ENCODE assay signal across 8 cellular contexts in the genomic region with DNA sequence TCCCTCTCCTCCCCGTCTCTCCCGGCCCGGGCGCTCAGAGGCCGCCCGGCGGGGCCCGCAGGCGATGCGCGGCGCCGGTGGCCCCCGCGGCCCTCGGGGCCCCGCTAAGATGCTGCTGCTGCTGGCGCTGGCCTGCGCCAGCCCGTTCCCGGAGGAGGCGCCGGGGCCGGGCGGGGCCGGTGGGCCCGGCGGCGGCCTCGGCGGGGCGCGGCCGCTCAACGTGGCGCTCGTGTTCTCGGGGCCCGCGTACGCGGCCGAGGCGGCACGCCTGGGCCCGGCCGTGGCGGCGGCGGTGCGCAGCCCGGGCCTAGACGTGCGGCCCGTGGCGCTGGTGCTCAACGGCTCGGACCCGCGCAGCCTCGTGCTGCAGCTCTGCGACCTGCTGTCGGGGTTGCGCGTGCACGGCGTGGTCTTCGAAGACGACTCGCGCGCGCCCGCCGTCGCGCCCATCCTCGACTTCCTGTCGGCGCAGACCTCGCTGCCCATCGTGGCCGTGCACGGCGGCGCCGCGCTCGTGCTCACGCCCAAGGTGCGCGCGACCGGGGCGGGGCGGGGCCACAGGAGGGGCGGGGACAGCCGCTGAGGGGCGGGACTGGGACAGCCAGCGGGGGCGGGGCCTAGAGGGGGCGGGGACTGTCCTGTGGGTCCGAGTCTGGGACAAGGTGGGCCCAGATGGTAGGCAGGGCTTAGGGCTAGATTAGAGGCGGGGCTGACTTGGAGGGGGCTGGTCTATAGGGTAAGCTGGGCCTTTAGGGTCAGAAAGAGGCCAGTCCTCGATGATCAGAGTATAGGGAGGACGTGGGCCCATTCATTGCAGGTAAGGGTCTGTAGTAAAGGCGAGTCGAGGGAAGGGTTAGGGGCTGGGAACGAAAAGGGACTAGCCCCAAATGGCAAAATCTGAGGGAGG. TPM values are rescaled to one million over a fixed set of nuclear protein-coding genes. Genes with fewer than 3 reads are reported as not detected.
DNase-seq lines count a peak whose midpoint lies in the region; ATAC-seq and TF ChIP-seq lines count a peak whose summit lies in the region.

No MANE protein-coding gene starts in this region.

- peak overlapping the region; percentile 35 for H3K27ac ChIP-seq in CD8-positive, alpha-beta T cell (ENCODE audit: low read depth, low read length)

- intact Hi-C loops in CD8-positive, alpha-beta T cell (cut with DNase I, micrococcal nuclease) = loop anchor here (1.0 to 10.0 kb wide), 12 partner anchors 7 to 1144 kb away; a partner anchor contains a TSS

- H3K27me3 ChIP-seq in CD8-positive, alpha-beta T cell (ENCODE audit: insufficient read depth, low read length) = peaks cover 20% of the 10 kb centered on the region

- CTCF ChIA-PET in CD8-positive, alpha-beta T cell (lab: Charles Lee) = no interaction called here
- CTCF ChIA-PET in WTC11 (lab: Charles Lee) = interaction anchor here (0.6 to 1.4 kb wide), 3 partner anchors 16 to 47 kb away, joined by 3 to 5 read pairs (median 3); no protein-coding TSS in a partner anchor

- H3K4me1 ChIP-seq in CD8-positive, alpha-beta T cell (ENCODE audit: insufficient read depth, low read length) = peaks cover 43% of the 10 kb centered on the region

- H3K27ac Mint-ChIP-seq in CD8-positive, alpha-beta T cell = peak overlapping the region; percentile 81
- peak overlapping the region; percentile 100 for H3K27ac Mint-ChIP-seq in WTC11

- peaks cover 36% of the 10 kb centered on the region for H3K4me1 Mint-ChIP-seq in CD8-positive, alpha-beta T cell (ENCODE audit: low read depth)
- H3K4me1 Mint-ChIP-seq in WTC11 = peaks cover 72% of the 10 kb centered on the region

- peaks cover 2% of the 10 kb centered on the region for H3K9me3 Mint-ChIP-seq in CD8-positive, alpha-beta T cell
- H3K9me3 Mint-ChIP-seq in WTC11 = no peaks in the 10 kb centered on the region

- peaks cover 22% of the 10 kb centered on the region for H3K27me3 Mint-ChIP-seq in CD8-positive, alpha-beta T cell (ENCODE audit: low read depth)
- H3K27me3 Mint-ChIP-seq in WTC11 (ENCODE audit: low read depth) = peaks cover 44% of the 10 kb centered on the region

- POLR2A ChIA-PET in CD8-positive, alpha-beta T cell (lab: Charles Lee) = interaction anchor here (1.5 kb wide), 1 partner anchor 35 kb away, joined by 4 read pairs; a partner anchor contains a TSS
- POLR2A ChIA-PET in WTC11 (lab: Charles Lee) = interaction anchor here (0.6 to 1.5 kb wide), 4 partner anchors 16 to 534 kb away, joined by 3 to 5 read pairs (median 3); no protein-coding TSS in a partner anchor

- peak; percentile 73 to 90 (median 84) for DNase-seq in CD8-positive, alpha-beta T cell
- DNase-seq in NCI-H146 treated with DMSO at 0.1 percent for 48 hours (lab: John Stamatoyannopoulos, UW; ENCODE audit: unreplicated experiment) (peak; percentile 88), WTC11 (ENCODE audit: low spot score) (peak; percentile 98), cardiac fibroblast (ENCODE audit: low read depth in 2 of 2) (peak; percentile 83 to 90), kidney tubule cell (ENCODE audit: low spot score) (peak; percentile 57), dedifferentiated amniotic fluid mesenchymal stem cell (ENCODE audit: extremely low spot score) (no peak)
- peak; percentile 80 for DNase-seq in stimulated activated CD4-positive, alpha-beta T cell treated with anti-CD3 and anti-CD28 coated beads, Interleukin-4, amount 100 ng/mL, for 24 hours

- H3K36me3 Mint-ChIP-seq in CD8-positive, alpha-beta T cell = no peaks in the 10 kb centered on the region
- H3K36me3 Mint-ChIP-seq in WTC11 = no peaks in the 10 kb centered on the region

- peak; percentile 77 for ATAC-seq in CD8-positive, alpha-beta T cell
- peak; percentile 52 for ATAC-seq in GM21529 (IDR thresholded peaks at IDR 0.05; ENCODE audit: unreplicated experiment)
- ATAC-seq in WTC11 = peak; percentile 74

- H3K4me3 Mint-ChIP-seq in CD8-positive, alpha-beta T cell = peak overlapping the region; percentile 85
- peak overlapping the region; percentile 92 for H3K4me3 Mint-ChIP-seq in WTC11

- H3K9me3 ChIP-seq in CD8-positive, alpha-beta T cell (ENCODE audit: low read length) = no peaks in the 10 kb centered on the region

- H3K4me3 ChIP-seq in CD8-positive, alpha-beta T cell (ENCODE audit: low read depth, low read length) = peak overlapping the region; percentile 45
- peak overlapping the region; percentile 52 to 56 for H3K4me3 ChIP-seq in cardiac fibroblast (replicated peaks in 1 of 2; ENCODE audit: low read depth in 2 of 2, low read length in 2 of 2)

- TF ChIP-seq CTCF in CD8-positive, alpha-beta T cell (IDR thresholded peaks at IDR 0.05) = no peak
- no peak for TF ChIP-seq CTCF in WTC11 (IDR thresholded peaks at IDR 0.05)
- TF ChIP-seq CTCF in cardiac fibroblast (IDR thresholded peaks at IDR 0.05; ENCODE audit: low read depth, low read length) = no peak

- H3K36me3 ChIP-seq in CD8-positive, alpha-beta T cell (ENCODE audit: insufficient read depth, low read length) = no peaks in the 10 kb centered on the region

TF ChIP-seq in WTC11, 78 proteins besides CTCF, POLR2A, EP300 and RAD21 (continues in another document):
- TF ChIP-seq FOXP1 (CRISPR knock-in tag; IDR thresholded peaks at IDR 0.05; ENCODE audit: borderline replicate concordance) (peak; percentile 95), ELF4 (CRISPR knock-in tag; IDR thresholded peaks at IDR 0.05; ENCODE audit: low read depth) (peak; percentile 62; the same call in 1 of the 2 replicates), ETV6 (CRISPR knock-in tag; IDR thresholded peaks at IDR 0.05) (peak; percentile 62; the same call in 1 of the 2 replicates), CREM (CRISPR knock-in tag; IDR thresholded peaks at IDR 0.05) (peak; percentile 33; the same call in 1 of the 2 replicates), CBFB (CRISPR knock-in tag; IDR thresholded peaks at IDR 0.05; ENCODE audit: low read depth) (no peak), ZNF232 (CRISPR knock-in tag; IDR thresholded peaks at IDR 0.05) (0 out of 2 replicates have a peak, but pooled peaks have one; percentile 74)
- TF ChIP-seq, protein P1, sequence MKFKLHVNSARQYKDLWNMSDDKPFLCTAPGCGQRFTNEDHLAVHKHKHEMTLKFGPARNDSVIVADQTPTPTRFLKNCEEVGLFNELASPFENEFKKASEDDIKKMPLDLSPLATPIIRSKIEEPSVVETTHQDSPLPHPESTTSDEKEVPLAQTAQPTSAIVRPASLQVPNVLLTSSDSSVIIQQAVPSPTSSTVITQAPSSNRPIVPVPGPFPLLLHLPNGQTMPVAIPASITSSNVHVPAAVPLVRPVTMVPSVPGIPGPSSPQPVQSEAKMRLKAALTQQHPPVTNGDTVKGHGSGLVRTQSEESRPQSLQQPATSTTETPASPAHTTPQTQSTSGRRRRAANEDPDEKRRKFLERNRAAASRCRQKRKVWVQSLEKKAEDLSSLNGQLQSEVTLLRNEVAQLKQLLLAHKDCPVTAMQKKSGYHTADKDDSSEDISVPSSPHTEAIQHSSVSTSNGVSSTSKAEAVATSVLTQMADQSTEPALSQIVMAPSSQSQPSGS (CRISPR knock-in tag; IDR thresholded peaks at IDR 0.05; ENCODE audit: borderline replicate concordance, low read depth) = no peak
- TF ChIP-seq, protein P2, sequence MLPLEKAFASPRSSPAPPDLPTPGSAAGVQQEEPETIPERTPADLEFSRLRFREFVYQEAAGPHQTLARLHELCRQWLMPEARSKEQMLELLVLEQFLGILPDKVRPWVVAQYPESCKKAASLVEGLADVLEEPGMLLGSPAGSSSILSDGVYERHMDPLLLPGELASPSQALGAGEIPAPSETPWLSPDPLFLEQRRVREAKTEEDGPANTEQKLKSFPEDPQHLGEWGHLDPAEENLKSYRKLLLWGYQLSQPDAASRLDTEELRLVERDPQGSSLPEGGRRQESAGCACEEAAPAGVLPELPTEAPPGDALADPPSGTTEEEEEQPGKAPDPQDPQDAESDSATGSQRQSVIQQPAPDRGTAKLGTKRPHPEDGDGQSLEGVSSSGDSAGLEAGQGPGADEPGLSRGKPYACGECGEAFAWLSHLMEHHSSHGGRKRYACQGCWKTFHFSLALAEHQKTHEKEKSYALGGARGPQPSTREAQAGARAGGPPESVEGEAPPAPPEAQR (CRISPR knock-in tag; IDR thresholded peaks at IDR 0.05) = no peak
- TF ChIP-seq, protein P3, sequence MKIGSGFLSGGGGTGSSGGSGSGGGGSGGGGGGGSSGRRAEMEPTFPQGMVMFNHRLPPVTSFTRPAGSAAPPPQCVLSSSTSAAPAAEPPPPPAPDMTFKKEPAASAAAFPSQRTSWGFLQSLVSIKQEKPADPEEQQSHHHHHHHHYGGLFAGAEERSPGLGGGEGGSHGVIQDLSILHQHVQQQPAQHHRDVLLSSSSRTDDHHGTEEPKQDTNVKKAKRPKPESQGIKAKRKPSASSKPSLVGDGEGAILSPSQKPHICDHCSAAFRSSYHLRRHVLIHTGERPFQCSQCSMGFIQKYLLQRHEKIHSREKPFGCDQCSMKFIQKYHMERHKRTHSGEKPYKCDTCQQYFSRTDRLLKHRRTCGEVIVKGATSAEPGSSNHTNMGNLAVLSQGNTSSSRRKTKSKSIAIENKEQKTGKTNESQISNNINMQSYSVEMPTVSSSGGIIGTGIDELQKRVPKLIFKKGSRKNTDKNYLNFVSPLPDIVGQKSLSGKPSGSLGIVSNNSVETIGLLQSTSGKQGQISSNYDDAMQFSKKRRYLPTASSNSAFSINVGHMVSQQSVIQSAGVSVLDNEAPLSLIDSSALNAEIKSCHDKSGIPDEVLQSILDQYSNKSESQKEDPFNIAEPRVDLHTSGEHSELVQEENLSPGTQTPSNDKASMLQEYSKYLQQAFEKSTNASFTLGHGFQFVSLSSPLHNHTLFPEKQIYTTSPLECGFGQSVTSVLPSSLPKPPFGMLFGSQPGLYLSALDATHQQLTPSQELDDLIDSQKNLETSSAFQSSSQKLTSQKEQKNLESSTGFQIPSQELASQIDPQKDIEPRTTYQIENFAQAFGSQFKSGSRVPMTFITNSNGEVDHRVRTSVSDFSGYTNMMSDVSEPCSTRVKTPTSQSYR (CRISPR knock-in tag; IDR thresholded peaks at IDR 0.05) = 0 out of 2 replicates have a peak, but pooled peaks have one; percentile 30

RNA-seq across cellular contexts. Expression of a gene that starts 5.1 kb away (rescaled TPM):
- total RNA-seq in CD8-positive, alpha-beta T cell = not detected
- total RNA-seq in WTC11 (2021) = 23.0 to 27.8 TPM (median 25.3 TPM) in 3 replicates

RNA-seq across cellular contexts. Expression of a gene that starts 7.2 kb away (rescaled TPM):
- 10 to 100 TPM; 29.7 to 33.1 TPM for total RNA-seq in CD8-positive, alpha-beta T cell
- total RNA-seq in WTC11 (2021) = 207 to 226 TPM (median 223 TPM) in 3 replicates

RNA-seq across cellular contexts. Expression of a gene that starts 34.4 kb away (rescaled TPM):
- total RNA-seq in CD8-positive, alpha-beta T cell = not detected
- not detected in 3 replicates for total RNA-seq in WTC11 (2021)

RNA-seq across cellular contexts. Expression of a gene that starts 34.8 kb away (rescaled TPM):
- total RNA-seq in CD8-positive, alpha-beta T cell = 1 to 10 TPM; 6.4 to 7.7 TPM
- total RNA-seq in WTC11 (2021) = 20.2 to 29.6 TPM (median 27.0 TPM) in 3 replicates

RNA-seq across cellular contexts. Expression of a gene that starts 47.2 kb away (rescaled TPM):
- total RNA-seq in CD8-positive, alpha-beta T cell = 10 to 100 TPM; 36.1 to 41.7 TPM
- total RNA-seq in WTC11 (2021) = 59.8 to 67.2 TPM (median 61.6 TPM) in 3 replicates

Comparison
In these comparisons a context has a peak if more than half of its experiments do, and no peak if none do; other contexts are left out.
1. RNA of a gene that starts 5.1 kb away (total RNA-seq): 23.0 to 27.8 TPM in WTC11; not detected in CD8-positive, alpha-beta T cell; every median in the first group is over 10 times any median in the second.
2. Peak in every context shown above with its lines, with median percentiles within 50 percentile points of each other: ATAC-seq.